In the genomic region with DNA sequence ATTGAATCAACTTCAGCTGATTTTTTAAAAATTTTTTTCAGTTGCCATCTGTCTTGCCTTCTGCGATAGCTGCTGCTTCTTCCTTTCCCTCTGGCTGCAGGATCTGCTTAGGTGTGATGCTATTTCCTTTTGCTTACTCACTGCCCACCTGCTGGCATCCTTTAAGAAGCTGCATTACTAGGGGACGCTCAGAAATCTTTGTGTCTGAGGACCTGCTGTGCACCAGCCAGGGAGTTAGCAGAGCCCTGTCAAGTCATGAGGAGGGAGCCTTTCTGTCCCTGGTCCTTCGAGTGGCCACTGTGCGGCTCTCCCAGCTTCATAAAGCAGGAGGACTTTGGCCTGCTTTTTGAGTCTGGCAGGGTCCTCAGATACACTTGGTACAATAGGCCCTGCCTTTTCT, we compare ENCODE assay signal across 16 cellular contexts.
"Had no signal": no experiment of that assay in that cellular context is flagged by ENCODE, and none has a peak within 500 bp of the region (broad histone marks: within the 10 kb centered on the region; RNA-seq: fewer than 3 reads in every experiment).

No MANE protein-coding gene starts in this region.

- H3K4me3 Mint-ChIP-seq: activated CD4-positive, alpha-beta memory T cell treated with anti-CD3 and anti-CD28 coated beads for 36 hours; activated CD4-positive, alpha-beta T cell treated with anti-CD3 and anti-CD28 coated beads for 36 hours; activated CD8-positive, alpha-beta memory T cell treated with anti-CD3 and anti-CD28 coated beads, Interleukin-2, amount 10 ng/mL, durations not matched to agents 7 days and 5 days; activated naive CD4-positive, alpha-beta T cell treated with anti-CD3 and anti-CD28 coated beads for 36 hours; activated naive CD8-positive, alpha-beta T cell treated with anti-CD3 and anti-CD28 coated beads, Interleukin-2, amount 50 U/mL, for 24 hours; memory B cell had no signal

- H3K9me3 Mint-ChIP-seq: activated naive CD4-positive, alpha-beta T cell treated with anti-CD3 and anti-CD28 coated beads for 36 hours; activated naive CD8-positive, alpha-beta T cell treated with anti-CD3 and anti-CD28 coated beads, Interleukin-2, amount 50 U/mL, for 24 hours had no signal

- H3K27me3 Mint-ChIP-seq: activated CD4-positive, alpha-beta memory T cell treated with anti-CD3 and anti-CD28 coated beads for 36 hours; activated CD4-positive, alpha-beta T cell treated with anti-CD3 and anti-CD28 coated beads for 36 hours; activated CD8-positive, alpha-beta memory T cell treated with anti-CD3 and anti-CD28 coated beads, Interleukin-2, amount 10 ng/mL, durations not matched to agents 7 days and 5 days; activated naive CD8-positive, alpha-beta T cell treated with anti-CD3 and anti-CD28 coated beads, Interleukin-2, amount 50 U/mL, for 24 hours; memory B cell had no signal

- H3K4me3 ChIP-seq: left ventricle myocardium inferior, ovary, sigmoid colon had no signal

- H3K9me3 ChIP-seq: left ventricle myocardium inferior, ovary, sigmoid colon had no signal

- H3K27me3 ChIP-seq: ovary, sigmoid colon had no signal

- H3K27ac ChIP-seq: left ventricle myocardium inferior, ovary, sigmoid colon had no signal

- H3K4me1 ChIP-seq: left ventricle myocardium inferior, sigmoid colon had no signal

- H3K36me3 Mint-ChIP-seq: activated CD4-positive, alpha-beta memory T cell treated with anti-CD3 and anti-CD28 coated beads for 36 hours; activated CD8-positive, alpha-beta memory T cell treated with anti-CD3 and anti-CD28 coated beads, Interleukin-2, amount 10 ng/mL, durations not matched to agents 7 days and 5 days; memory B cell had no signal

- H3K27ac Mint-ChIP-seq: activated CD4-positive, alpha-beta memory T cell treated with anti-CD3 and anti-CD28 coated beads for 36 hours; activated CD4-positive, alpha-beta T cell treated with anti-CD3 and anti-CD28 coated beads for 36 hours; activated CD8-positive, alpha-beta memory T cell treated with anti-CD3 and anti-CD28 coated beads, Interleukin-2, amount 10 ng/mL, durations not matched to agents 7 days and 5 days; activated naive CD4-positive, alpha-beta T cell treated with anti-CD3 and anti-CD28 coated beads for 36 hours; activated naive CD8-positive, alpha-beta T cell treated with anti-CD3 and anti-CD28 coated beads, Interleukin-2, amount 50 U/mL, for 24 hours; activated T-helper 2 cell treated with anti-CD3 and anti-CD28 coated beads, Interferon-gamma antibody, Interleukin-2, Interleukin-4, amounts not matched to agents 10 μg/mL and 5 μg/mL and 100 μg/mL, durations not matched to agents 14 hours and 24 hours and 36 hours; memory B cell had no signal

- H3K4me1 Mint-ChIP-seq: activated CD4-positive, alpha-beta T cell treated with anti-CD3 and anti-CD28 coated beads for 36 hours; activated CD8-positive, alpha-beta memory T cell treated with anti-CD3 and anti-CD28 coated beads, Interleukin-2, amount 10 ng/mL, durations not matched to agents 7 days and 5 days; activated naive CD8-positive, alpha-beta T cell treated with anti-CD3 and anti-CD28 coated beads, Interleukin-2, amount 50 U/mL, for 24 hours; memory B cell had no signal

- H3K36me3 ChIP-seq: left ventricle myocardium inferior, ovary, sigmoid colon had no signal

- DNase-seq: activated CD4-positive, alpha-beta memory T cell treated with anti-CD3 and anti-CD28 coated beads for 36 hours; activated CD4-positive, alpha-beta T cell treated with anti-CD3 and anti-CD28 coated beads for 36 hours; activated CD8-positive, alpha-beta memory T cell treated with anti-CD3 and anti-CD28 coated beads, Interleukin-2, amount 10 ng/mL, durations not matched to agents 7 days and 5 days; activated naive CD4-positive, alpha-beta T cell treated with anti-CD3 and anti-CD28 coated beads for 36 hours; activated naive CD8-positive, alpha-beta T cell treated with anti-CD3 and anti-CD28 coated beads, Interleukin-2, amount 50 U/mL, for 24 hours; activated T-cell treated with anti-CD3 and anti-CD28 coated beads, Interleukin-2, amount 50 U/mL, for 1 hour; aorta; effector CD8-positive, alpha-beta T cell; foreskin fibroblast; kidney; left ventricle myocardium inferior; ovary; sigmoid colon; stimulated activated CD4-positive, alpha-beta T cell treated with anti-CD3 and anti-CD28 coated beads, Interleukin-1b, Interleukin-23, amount 100 ng/mL, for 48 hours had no signal

- ATAC-seq: activated CD4-positive, alpha-beta T cell treated with anti-CD3 and anti-CD28 coated beads for 36 hours; activated CD8-positive, alpha-beta memory T cell treated with anti-CD3 and anti-CD28 coated beads, Interleukin-2, amount 10 ng/mL, durations not matched to agents 7 days and 5 days; activated naive CD8-positive, alpha-beta T cell treated with anti-CD3 and anti-CD28 coated beads, Interleukin-2, amount 50 U/mL, for 24 hours had no signal
